2 cellular contexts compared by ENCODE assay signal in the genomic region with DNA sequence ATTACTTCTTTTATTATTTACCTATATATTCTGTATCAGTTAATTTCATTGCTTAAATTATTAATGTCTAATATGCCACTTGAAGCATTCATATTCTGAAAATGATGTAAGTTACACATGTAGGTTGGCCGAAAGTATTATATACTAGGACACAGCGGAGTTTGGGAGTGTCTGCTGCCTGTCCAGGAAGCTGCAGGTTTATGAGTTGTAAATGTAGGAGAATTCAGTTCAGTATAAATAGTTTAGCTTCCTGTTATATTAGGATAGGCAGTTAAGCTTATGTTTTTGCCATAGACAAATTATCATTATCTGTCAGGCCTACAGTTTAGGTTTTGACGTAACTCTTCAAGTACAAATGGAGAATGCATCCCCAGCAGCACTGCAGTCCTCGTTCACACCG.
TF ChIP-seq lines count a peak whose summit lies in the region.

No MANE protein-coding gene starts in this region.

TF ChIP-seq in IMR-90, 13 proteins besides CTCF, POLR2A, EP300 and RAD21:
- TF ChIP-seq CEBPB (IDR thresholded peaks at IDR 0.05; ENCODE audit: low read depth, low read length) (no peak), RCOR1 (IDR thresholded peaks at IDR 0.05; ENCODE audit: insufficient replicate concordance, low read length) (no peak), MAZ (IDR thresholded peaks at IDR 0.05; ENCODE audit: borderline replicate concordance, low read depth, low read length) (no peak), MAFK (IDR thresholded peaks at IDR 0.05; ENCODE audit: low read depth, low read length) (no peak), NFE2L2 (IDR thresholded peaks at IDR 0.05; ENCODE audit: low read depth, low read length) (no peak), BHLHE40 (IDR thresholded peaks at IDR 0.05; ENCODE audit: low read depth, low read length) (no peak), SMC3 (IDR thresholded peaks at IDR 0.05; ENCODE audit: low read depth, low read length) (no peak), FOS (IDR thresholded peaks at IDR 0.05; ENCODE audit: low read depth, low read length) (no peak), CHD1 (IDR thresholded peaks at IDR 0.05; ENCODE audit: low read depth, low read length) (no peak)
- TF ChIP-seq, protein P1, sequence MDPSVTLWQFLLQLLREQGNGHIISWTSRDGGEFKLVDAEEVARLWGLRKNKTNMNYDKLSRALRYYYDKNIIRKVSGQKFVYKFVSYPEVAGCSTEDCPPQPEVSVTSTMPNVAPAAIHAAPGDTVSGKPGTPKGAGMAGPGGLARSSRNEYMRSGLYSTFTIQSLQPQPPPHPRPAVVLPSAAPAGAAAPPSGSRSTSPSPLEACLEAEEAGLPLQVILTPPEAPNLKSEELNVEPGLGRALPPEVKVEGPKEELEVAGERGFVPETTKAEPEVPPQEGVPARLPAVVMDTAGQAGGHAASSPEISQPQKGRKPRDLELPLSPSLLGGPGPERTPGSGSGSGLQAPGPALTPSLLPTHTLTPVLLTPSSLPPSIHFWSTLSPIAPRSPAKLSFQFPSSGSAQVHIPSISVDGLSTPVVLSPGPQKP (IDR thresholded peaks at IDR 0.05; ENCODE audit: borderline replicate concordance, low read depth, low read length) = no peak
TF ChIP-seq in IMR-90: peak in this region for 0.

TF ChIP-seq in H1, 55 proteins besides CTCF, POLR2A, EP300 and RAD21:
- TF ChIP-seq POLR2AphosphoS5 (IDR thresholded peaks at IDR 0.05; ENCODE audit: low read depth, low read length) (no peak), SIRT6 (IDR thresholded peaks at IDR 0.05; ENCODE audit: low read length) (no peak), CTBP2 (IDR thresholded peaks at IDR 0.05; ENCODE audit: borderline replicate concordance, insufficient read depth, insufficient read length, low read length) (no peak), SP2 (IDR thresholded peaks at IDR 0.05; ENCODE audit: low read length) (no peak), TCF12 (IDR thresholded peaks at IDR 0.05; ENCODE audit: low read depth, low read length) (no peak)
- TF ChIP-seq, protein P2, sequence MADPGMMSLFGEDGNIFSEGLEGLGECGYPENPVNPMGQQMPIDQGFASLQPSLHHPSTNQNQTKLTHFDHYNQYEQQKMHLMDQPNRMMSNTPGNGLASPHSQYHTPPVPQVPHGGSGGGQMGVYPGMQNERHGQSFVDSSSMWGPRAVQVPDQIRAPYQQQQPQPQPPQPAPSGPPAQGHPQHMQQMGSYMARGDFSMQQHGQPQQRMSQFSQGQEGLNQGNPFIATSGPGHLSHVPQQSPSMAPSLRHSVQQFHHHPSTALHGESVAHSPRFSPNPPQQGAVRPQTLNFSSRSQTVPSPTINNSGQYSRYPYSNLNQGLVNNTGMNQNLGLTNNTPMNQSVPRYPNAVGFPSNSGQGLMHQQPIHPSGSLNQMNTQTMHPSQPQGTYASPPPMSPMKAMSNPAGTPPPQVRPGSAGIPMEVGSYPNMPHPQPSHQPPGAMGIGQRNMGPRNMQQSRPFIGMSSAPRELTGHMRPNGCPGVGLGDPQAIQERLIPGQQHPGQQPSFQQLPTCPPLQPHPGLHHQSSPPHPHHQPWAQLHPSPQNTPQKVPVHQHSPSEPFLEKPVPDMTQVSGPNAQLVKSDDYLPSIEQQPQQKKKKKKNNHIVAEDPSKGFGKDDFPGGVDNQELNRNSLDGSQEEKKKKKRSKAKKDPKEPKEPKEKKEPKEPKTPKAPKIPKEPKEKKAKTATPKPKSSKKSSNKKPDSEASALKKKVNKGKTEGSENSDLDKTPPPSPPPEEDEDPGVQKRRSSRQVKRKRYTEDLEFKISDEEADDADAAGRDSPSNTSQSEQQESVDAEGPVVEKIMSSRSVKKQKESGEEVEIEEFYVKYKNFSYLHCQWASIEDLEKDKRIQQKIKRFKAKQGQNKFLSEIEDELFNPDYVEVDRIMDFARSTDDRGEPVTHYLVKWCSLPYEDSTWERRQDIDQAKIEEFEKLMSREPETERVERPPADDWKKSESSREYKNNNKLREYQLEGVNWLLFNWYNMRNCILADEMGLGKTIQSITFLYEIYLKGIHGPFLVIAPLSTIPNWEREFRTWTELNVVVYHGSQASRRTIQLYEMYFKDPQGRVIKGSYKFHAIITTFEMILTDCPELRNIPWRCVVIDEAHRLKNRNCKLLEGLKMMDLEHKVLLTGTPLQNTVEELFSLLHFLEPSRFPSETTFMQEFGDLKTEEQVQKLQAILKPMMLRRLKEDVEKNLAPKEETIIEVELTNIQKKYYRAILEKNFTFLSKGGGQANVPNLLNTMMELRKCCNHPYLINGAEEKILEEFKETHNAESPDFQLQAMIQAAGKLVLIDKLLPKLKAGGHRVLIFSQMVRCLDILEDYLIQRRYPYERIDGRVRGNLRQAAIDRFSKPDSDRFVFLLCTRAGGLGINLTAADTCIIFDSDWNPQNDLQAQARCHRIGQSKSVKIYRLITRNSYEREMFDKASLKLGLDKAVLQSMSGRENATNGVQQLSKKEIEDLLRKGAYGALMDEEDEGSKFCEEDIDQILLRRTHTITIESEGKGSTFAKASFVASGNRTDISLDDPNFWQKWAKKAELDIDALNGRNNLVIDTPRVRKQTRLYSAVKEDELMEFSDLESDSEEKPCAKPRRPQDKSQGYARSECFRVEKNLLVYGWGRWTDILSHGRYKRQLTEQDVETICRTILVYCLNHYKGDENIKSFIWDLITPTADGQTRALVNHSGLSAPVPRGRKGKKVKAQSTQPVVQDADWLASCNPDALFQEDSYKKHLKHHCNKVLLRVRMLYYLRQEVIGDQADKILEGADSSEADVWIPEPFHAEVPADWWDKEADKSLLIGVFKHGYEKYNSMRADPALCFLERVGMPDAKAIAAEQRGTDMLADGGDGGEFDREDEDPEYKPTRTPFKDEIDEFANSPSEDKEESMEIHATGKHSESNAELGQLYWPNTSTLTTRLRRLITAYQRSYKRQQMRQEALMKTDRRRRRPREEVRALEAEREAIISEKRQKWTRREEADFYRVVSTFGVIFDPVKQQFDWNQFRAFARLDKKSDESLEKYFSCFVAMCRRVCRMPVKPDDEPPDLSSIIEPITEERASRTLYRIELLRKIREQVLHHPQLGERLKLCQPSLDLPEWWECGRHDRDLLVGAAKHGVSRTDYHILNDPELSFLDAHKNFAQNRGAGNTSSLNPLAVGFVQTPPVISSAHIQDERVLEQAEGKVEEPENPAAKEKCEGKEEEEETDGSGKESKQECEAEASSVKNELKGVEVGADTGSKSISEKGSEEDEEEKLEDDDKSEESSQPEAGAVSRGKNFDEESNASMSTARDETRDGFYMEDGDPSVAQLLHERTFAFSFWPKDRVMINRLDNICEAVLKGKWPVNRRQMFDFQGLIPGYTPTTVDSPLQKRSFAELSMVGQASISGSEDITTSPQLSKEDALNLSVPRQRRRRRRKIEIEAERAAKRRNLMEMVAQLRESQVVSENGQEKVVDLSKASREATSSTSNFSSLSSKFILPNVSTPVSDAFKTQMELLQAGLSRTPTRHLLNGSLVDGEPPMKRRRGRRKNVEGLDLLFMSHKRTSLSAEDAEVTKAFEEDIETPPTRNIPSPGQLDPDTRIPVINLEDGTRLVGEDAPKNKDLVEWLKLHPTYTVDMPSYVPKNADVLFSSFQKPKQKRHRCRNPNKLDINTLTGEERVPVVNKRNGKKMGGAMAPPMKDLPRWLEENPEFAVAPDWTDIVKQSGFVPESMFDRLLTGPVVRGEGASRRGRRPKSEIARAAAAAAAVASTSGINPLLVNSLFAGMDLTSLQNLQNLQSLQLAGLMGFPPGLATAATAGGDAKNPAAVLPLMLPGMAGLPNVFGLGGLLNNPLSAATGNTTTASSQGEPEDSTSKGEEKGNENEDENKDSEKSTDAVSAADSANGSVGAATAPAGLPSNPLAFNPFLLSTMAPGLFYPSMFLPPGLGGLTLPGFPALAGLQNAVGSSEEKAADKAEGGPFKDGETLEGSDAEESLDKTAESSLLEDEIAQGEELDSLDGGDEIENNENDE (IDR thresholded peaks at IDR 0.05; ENCODE audit: insufficient replicate concordance, low read length) = no peak
